In the genomic region with DNA sequence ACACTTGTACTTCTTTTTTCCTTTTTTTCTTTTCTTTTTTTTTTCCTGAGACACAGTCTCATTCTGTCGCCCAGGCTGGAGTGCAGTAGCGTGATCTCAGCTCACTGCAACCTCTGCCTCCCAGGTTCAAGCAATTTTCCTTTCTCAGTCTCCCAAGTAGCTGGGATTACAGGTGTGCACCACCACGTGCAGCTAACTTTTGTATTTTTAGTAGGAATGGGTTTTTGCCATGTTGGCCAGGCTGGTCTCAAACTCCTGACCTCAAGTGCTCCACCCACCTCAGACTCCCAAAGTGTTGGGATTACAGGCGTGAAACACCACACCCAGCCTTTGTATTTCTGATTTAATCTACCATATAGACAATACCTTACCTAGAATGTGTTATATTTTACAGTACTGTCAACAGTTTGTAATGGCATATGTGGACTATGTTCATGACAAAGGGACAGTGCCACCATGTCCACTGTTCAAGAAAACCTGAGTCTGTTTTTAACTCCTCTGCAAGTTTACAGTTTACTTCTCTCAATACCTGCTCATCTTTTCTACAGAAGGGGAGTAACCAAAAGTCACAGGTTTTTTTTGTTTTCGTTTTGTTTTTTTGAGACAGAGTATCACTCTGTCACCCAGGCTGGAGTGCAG, we compare ENCODE assay signal across 14 cellular contexts.
DNase-seq lines count a peak whose midpoint lies in the region; ATAC-seq, FAIRE-seq and TF ChIP-seq lines count a peak whose summit lies in the region.
"Had no signal": no experiment of that assay in that cellular context is flagged by ENCODE, and none has a peak within 500 bp of the region (broad histone marks: within the 10 kb centered on the region; RNA-seq: fewer than 3 reads in every experiment).

No MANE protein-coding gene starts in this region.

- peaks cover 68% of the 10 kb centered on the region for H3K4me1 Mint-ChIP-seq in T-helper 1 cell treated with Interleukin-12 subunit alpha and Interleukin-12 subunit beta and Interleukin-4 antibody, amounts not matched to agents 30 μg/mL and 1 μg/mL, for 36 hours (ENCODE audit: low read depth)
- peaks cover 92% of the 10 kb centered on the region for H3K4me1 Mint-ChIP-seq in activated B cell treated with CpG ODN at 0.5 μM for 24 hours
- H3K4me1 Mint-ChIP-seq: nephron had no signal

- peaks cover 21% of the 10 kb centered on the region for H3K36me3 ChIP-seq in neutrophil
- H3K36me3 ChIP-seq in right lobe of liver: no peaks in the 10 kb centered on the region

- peak overlapping the region; percentile 94 for H3K27ac Mint-ChIP-seq in T-helper 1 cell treated with Interleukin-12 subunit alpha and Interleukin-12 subunit beta and Interleukin-4 antibody, amounts not matched to agents 30 μg/mL and 1 μg/mL, for 36 hours
- peak overlapping the region; percentile 78 for H3K27ac Mint-ChIP-seq in activated B cell treated with CpG ODN at 0.5 μM for 24 hours
- H3K27ac Mint-ChIP-seq: nephron had no signal

- no peak for ATAC-seq in activated B cell treated with CpG ODN at 0.5 μM for 24 hours (ENCODE audit: low read depth)
- no peak for ATAC-seq in right lobe of liver
- ATAC-seq: left colon had no signal

- H3K4me1 ChIP-seq in neutrophil (ENCODE audit: control insufficient read depth in 1 of 2, insufficient read depth in 1 of 2, low read depth in 1 of 2, low read length in 1 of 2) (peaks cover 64 to 69% of the 10 kb centered on the region in 2 experiments), right lobe of liver (peaks cover 0 to 13% (median 0%) of the 10 kb centered on the region in 4 donors)

- H3K4me3 Mint-ChIP-seq in T-helper 1 cell treated with Interleukin-12 subunit alpha and Interleukin-12 subunit beta and Interleukin-4 antibody, amounts not matched to agents 30 μg/mL and 1 μg/mL, for 36 hours: peak overlapping the region; percentile 75
- H3K4me3 Mint-ChIP-seq in activated B cell treated with CpG ODN at 0.5 μM for 24 hours: peak overlapping the region; percentile 87
- H3K4me3 Mint-ChIP-seq: nephron had no signal

- H3K9me3 ChIP-seq in neutrophil (no peaks in the 10 kb centered on the region), right lobe of liver (no peaks in the 10 kb centered on the region)
- H3K9me3 ChIP-seq: transverse colon had no signal

- intact Hi-C loops in activated B cell treated with CpG ODN at 0.5 μM for 24 hours (cut with micrococcal nuclease): no loop called here
- intact Hi-C loops in right lobe of liver (cut with DNase I): no loop called here

- CTCF ChIA-PET in activated B cell treated with CpG ODN at 0.5 μM for 24 hours (lab: Charles Lee): interaction anchor here (1.2 to 4.0 kb wide), 6 partner anchors 12 to 61 kb away, joined by 3 to 19 read pairs (median 4); no protein-coding TSS in a partner anchor

- FAIRE-seq in GM12891 (lab: Jason Lieb, UNC): peak; percentile 16
- FAIRE-seq: bronchial epithelial cell had no signal

- peaks cover 50% of the 10 kb centered on the region for H3K36me3 Mint-ChIP-seq in T-helper 1 cell treated with Interleukin-12 subunit alpha and Interleukin-12 subunit beta and Interleukin-4 antibody, amounts not matched to agents 30 μg/mL and 1 μg/mL, for 36 hours (ENCODE audit: low read depth)
- H3K36me3 Mint-ChIP-seq in activated B cell treated with CpG ODN at 0.5 μM for 24 hours (ENCODE audit: low read depth): peaks cover 87% of the 10 kb centered on the region

- POLR2A ChIA-PET in activated B cell treated with CpG ODN at 0.5 μM for 24 hours (lab: Charles Lee): interaction anchor here (0.7 to 9.3 kb wide), 10 partner anchors 11 to 148 kb away, joined by 3 to 117 read pairs (median 7); no protein-coding TSS in a partner anchor

- DNase-seq in T-helper 1 cell (no peak), GM12891 (ENCODE audit: insufficient read length, low spot score) (no peak), activated B cell treated with CpG ODN at 0.5 μM for 24 hours (no peak), occipital lobe (lab: John Stamatoyannopoulos, UW) (no peak), HuH-7.5 (ENCODE audit: low spot score) (no peak), right lobe of liver (no peak)
- DNase-seq: left colon, NCI-H226, RPMI8226, transverse colon had no signal

- H3K4me3 ChIP-seq in neutrophil (ENCODE audit: low read depth in 1 of 2, low read length in 1 of 2): peak overlapping the region in 1 of 2 experiments; percentile 30
- H3K4me3 ChIP-seq in right lobe of liver: no peak overlapping the region
- H3K4me3 ChIP-seq: transverse colon had no signal

- peak; percentile 45; the same call in 1 of the 2 replicates for TF ChIP-seq POLR2A in GM12891 (IDR thresholded peaks at IDR 0.05; ENCODE audit: low read depth, low read length)
- TF ChIP-seq POLR2A in right lobe of liver (IDR thresholded peaks at IDR 0.05): no peak

- H3K27me3 ChIP-seq in neutrophil (no peaks in the 10 kb centered on the region), right lobe of liver (no peaks in the 10 kb centered on the region)
- H3K27me3 ChIP-seq: transverse colon had no signal

- 86% methylated on average over 5 of the region's 5 CpGs for WGBS in right lobe of liver (ENCODE audit: insufficient coverage, low coverage, low lambda C conversion rate, missing lambda C conversion rate)

- H3K9me3 Mint-ChIP-seq in T-helper 1 cell treated with Interleukin-12 subunit alpha and Interleukin-12 subunit beta and Interleukin-4 antibody, amounts not matched to agents 30 μg/mL and 1 μg/mL, for 36 hours: no peaks in the 10 kb centered on the region
- H3K9me3 Mint-ChIP-seq in activated B cell treated with CpG ODN at 0.5 μM for 24 hours: no peaks in the 10 kb centered on the region
- H3K9me3 Mint-ChIP-seq: nephron had no signal

- TF ChIP-seq CTCF in activated B cell treated with CpG ODN at 0.5 μM for 24 hours (IDR thresholded peaks at IDR 0.05): no peak
- TF ChIP-seq CTCF in neutrophil (IDR thresholded peaks at IDR 0.05): no peak
- TF ChIP-seq CTCF in right lobe of liver (IDR thresholded peaks at IDR 0.05): no peak

- no peaks in the 10 kb centered on the region for H3K27me3 Mint-ChIP-seq in T-helper 1 cell treated with Interleukin-12 subunit alpha and Interleukin-12 subunit beta and Interleukin-4 antibody, amounts not matched to agents 30 μg/mL and 1 μg/mL, for 36 hours (ENCODE audit: low read depth)
- H3K27me3 Mint-ChIP-seq in activated B cell treated with CpG ODN at 0.5 μM for 24 hours: no peaks in the 10 kb centered on the region

- H3K27ac ChIP-seq in neutrophil (peak overlapping the region; percentile 93), right lobe of liver (no peak overlapping the region)

TF ChIP-seq in GM12891, 5 proteins besides CTCF, POLR2A, EP300 and RAD21:
- TF ChIP-seq POU2F2 (IDR thresholded peaks at IDR 0.05; ENCODE audit: low read depth, low read length) (no peak), SPI1 (IDR thresholded peaks at IDR 0.05; ENCODE audit: low read depth, low read length) (no peak), PAX5 (IDR thresholded peaks at IDR 0.05; ENCODE audit: insufficient read depth, low read length, severe bottlenecking) (no peak), POLR2AphosphoS5 (IDR thresholded peaks at IDR 0.05; ENCODE audit: low read depth, low read length) (peak; percentile 63), TAF1 (IDR thresholded peaks at IDR 0.05; ENCODE audit: low read depth, low read length) (no peak)
TF ChIP-seq in GM12891: peak in this region for 1.
